In genomic region chr16:31179153-31179746, GRCh38 we compare ENCODE assay signal across 1 cellular context.
TF ChIP-seq lines count a peak whose summit lies in the region.

No MANE protein-coding gene starts in this region.

TF ChIP-seq in GM12878, 131 proteins besides CTCF, POLR2A, EP300 and RAD21 (continued from another document):
- no peak for TF ChIP-seq KLF5 (IDR thresholded peaks at IDR 0.05; ENCODE audit: partially characterized antibody)
- TF ChIP-seq NKRF (conservative IDR thresholded peaks at IDR 0.05), result peak; percentile 49; the same call in 1 of the 2 replicates
- TF ChIP-seq ZBTB11 (CRISPR knock-in tag; IDR thresholded peaks at IDR 0.05), result no peak
- TF ChIP-seq PML (IDR thresholded peaks at IDR 0.05; ENCODE audit: low read length), result 0 out of 2 replicates have a peak, but pooled peaks have one; percentile 49
- TF ChIP-seq FOXK2 (IDR thresholded peaks at IDR 0.05), result no peak
- 0 out of 2 replicates have a peak, but pooled peaks have one; percentile 40 for TF ChIP-seq NR2F1 (conservative IDR thresholded peaks at IDR 0.05)
- no peak for TF ChIP-seq PAX8 (IDR thresholded peaks at IDR 0.05)
- TF ChIP-seq ATF2 (IDR thresholded peaks at IDR 0.05; ENCODE audit: low read length), result no peak
- TF ChIP-seq IKZF2 (IDR thresholded peaks at IDR 0.05), result peak in 1 of 2 experiments; percentile 71; a peak in 2 of 4 replicates
- TF ChIP-seq CUX1 (IDR thresholded peaks at IDR 0.05; ENCODE audit: insufficient replicate concordance, low read depth, low read length), result peak; percentile 12
- TF ChIP-seq EED (IDR thresholded peaks at IDR 0.05; ENCODE audit: low read depth), result peak; percentile 75; the same call in 1 of the 2 replicates
- no peak for TF ChIP-seq MTA2 (IDR thresholded peaks at IDR 0.05; ENCODE audit: low read depth)
- no peak for TF ChIP-seq HDGF (IDR thresholded peaks at IDR 0.05)
- no peak for TF ChIP-seq BCL3 (IDR thresholded peaks at IDR 0.05; ENCODE audit: borderline replicate concordance, insufficient read depth, low read depth, low read length, poor library complexity, severe bottlenecking)
- peak; percentile 76; the same call in 1 of the 2 replicates for TF ChIP-seq RUNX3 (IDR thresholded peaks at IDR 0.05; ENCODE audit: low read length)
- no peak for TF ChIP-seq FOS (IDR thresholded peaks at IDR 0.05; ENCODE audit: borderline replicate concordance, extremely low read depth, insufficient read length)
- TF ChIP-seq TCF3 (IDR thresholded peaks at IDR 0.05; ENCODE audit: borderline replicate concordance, insufficient read depth, low read depth, low read length), result 0 out of 2 replicates have a peak, but pooled peaks have one; percentile 76
- no peak for TF ChIP-seq NFYA (IDR thresholded peaks at IDR 0.05; ENCODE audit: borderline replicate concordance, low read depth, low read length)
- no peak for TF ChIP-seq SRF (IDR thresholded peaks at IDR 0.05; ENCODE audit: low read depth in 2 of 2, low read length in 2 of 2)
TF ChIP-seq in GM12878: peak in this region for 22.
